In the genomic region with DNA sequence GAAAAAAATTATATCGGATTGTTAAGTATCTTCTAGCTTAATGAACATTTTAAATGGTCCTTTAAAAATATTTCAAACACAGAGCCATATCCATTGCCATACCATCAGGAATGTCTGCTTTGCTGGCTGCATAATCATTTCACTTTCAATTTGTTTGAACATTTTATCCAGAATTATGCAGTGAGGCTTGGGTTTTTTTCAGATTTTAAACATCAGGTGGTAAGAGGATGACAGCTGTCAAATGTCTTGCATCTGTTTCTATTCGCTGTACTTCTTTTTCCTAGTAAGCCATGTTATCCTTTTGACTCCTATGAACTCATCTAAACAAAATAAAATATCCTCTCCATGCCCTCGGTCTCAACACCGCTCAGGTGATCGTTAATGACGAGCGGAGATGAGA, we compare ENCODE assay signal across 8 cellular contexts.
DNase-seq lines count a peak whose midpoint lies in the region; ATAC-seq and TF ChIP-seq lines count a peak whose summit lies in the region.

No MANE protein-coding gene starts in this region.

- peaks cover 3 to 14% of the 10 kb centered on the region in 2 donors for H3K4me1 ChIP-seq in mucosa of rectum (ENCODE audit: control insufficient read depth in 2 of 2, insufficient read depth in 2 of 2, low read length in 2 of 2)

- H3K9me3 ChIP-seq in mucosa of rectum (ENCODE audit: control insufficient read depth in 2 of 2, low read length in 2 of 2): no peaks in the 10 kb centered on the region

- H3K27ac ChIP-seq in brain microvascular endothelial cell (peak overlapping the region; percentile 83), mucosa of rectum (ENCODE audit: low read depth in 2 of 2, low read length in 2 of 2) (peak overlapping the region in 1 of 2 donors; percentile 34)

- in situ Hi-C loops in brain microvascular endothelial cell (cut with HindIII; ENCODE audit: low pct_ligation_motif_present, low sequenced_read_pairs): no loop called here

- DNase-seq in AG04449 (ENCODE audit: low read depth, low spot score) (no peak), brain microvascular endothelial cell (no peak), NOMO-1 (lab: John Stamatoyannopoulos, UW; ENCODE audit: unreplicated experiment in 2 of 2) (no peak), LoVo (ENCODE audit: low spot score) (no peak), C1 segment of cervical spinal cord (lab: John Stamatoyannopoulos, UW) (no peak), NCI-H2107 (lab: John Stamatoyannopoulos, UW) (no peak)

- no peaks in the 10 kb centered on the region for H3K27me3 ChIP-seq in brain microvascular endothelial cell (replicated peaks)
- H3K27me3 ChIP-seq in mucosa of rectum (ENCODE audit: control insufficient read depth in 2 of 2, insufficient read depth in 2 of 2, low read length in 2 of 2): no peaks in the 10 kb centered on the region

- H3K4me3 ChIP-seq in AG04449 (ENCODE audit: low read depth, low read length): peak overlapping the region; percentile 95
- peak overlapping the region; percentile 96 for H3K4me3 ChIP-seq in brain microvascular endothelial cell (ENCODE audit: low read depth, low read length)
- peak overlapping the region; percentile 89 to 94 for H3K4me3 ChIP-seq in mucosa of rectum (ENCODE audit: low read length in 2 of 2)

- H3K9ac ChIP-seq in mucosa of rectum (ENCODE audit: low read depth in 1 of 2, low read length in 2 of 2): peak overlapping the region; percentile 36 to 87

- TF ChIP-seq CTCF in AG04449 (IDR thresholded peaks at IDR 0.05; ENCODE audit: insufficient read depth, low read length, missing control alignments): no peak
- no peak for TF ChIP-seq CTCF in brain microvascular endothelial cell (IDR thresholded peaks at IDR 0.05; ENCODE audit: low read depth, low read length, missing control alignments)

- peak; percentile 3 for ATAC-seq in HG03064 (IDR thresholded peaks at IDR 0.05; ENCODE audit: low read depth, unreplicated experiment)

- POLR2A ChIA-PET in AG04449 (lab: Yijun Ruan, JAX): no interaction called here

- CTCF ChIA-PET in AG04449 (lab: Yijun Ruan, JAX): interaction anchor here (1.3 kb wide), 1 partner anchor 19 kb away, joined by 3 read pairs; no protein-coding TSS in a partner anchor

- H3K36me3 ChIP-seq in brain microvascular endothelial cell (replicated peaks): peaks cover 2% of the 10 kb centered on the region
- no peaks in the 10 kb centered on the region for H3K36me3 ChIP-seq in mucosa of rectum (ENCODE audit: control insufficient read depth in 2 of 2, insufficient read depth in 2 of 2, low read length in 2 of 2)
